In the genomic region with DNA sequence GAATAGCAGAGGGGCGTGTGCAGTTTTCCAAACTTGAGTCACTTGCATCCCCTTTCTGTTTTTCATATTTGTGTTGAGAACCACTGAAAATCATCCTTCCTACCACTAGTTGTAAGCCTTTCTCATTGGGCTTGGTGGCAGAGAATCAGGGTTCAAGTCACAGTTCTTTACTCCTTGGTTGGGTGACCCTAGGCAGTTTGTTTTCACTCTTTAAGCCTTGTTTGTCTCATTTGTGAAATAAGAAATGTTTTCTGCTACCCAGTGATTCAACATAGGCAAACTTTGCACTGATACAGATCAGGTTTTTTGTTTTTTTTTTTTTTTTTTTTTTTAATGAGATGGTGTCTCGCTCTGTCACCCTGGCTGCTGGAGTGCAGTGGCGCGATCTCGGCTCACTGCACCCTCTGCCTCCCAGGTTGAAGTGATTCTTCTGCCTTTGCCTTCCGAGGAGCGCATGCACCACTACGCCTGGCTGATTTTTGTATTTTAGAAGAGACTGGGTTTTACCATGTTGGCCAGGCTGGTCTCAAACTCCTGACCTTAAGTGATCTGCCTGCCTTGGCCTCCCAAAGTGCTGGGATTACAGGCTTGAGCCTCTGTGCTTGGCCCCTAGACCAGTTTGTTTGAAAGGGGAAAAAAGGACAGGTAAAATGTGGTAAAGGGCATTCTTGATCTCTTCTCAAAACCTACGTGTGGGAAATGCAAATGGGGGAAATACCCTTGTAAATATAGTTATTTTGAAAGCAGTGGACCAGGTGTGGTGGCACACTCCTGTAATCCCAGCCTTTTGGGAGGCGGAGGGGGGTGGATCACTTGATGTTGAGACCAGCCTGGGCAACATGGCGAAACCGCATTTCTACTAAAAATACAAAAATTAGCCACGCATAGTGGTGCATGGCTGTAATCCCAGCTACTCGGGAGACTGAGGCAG, we compare ENCODE assay signal across 8 cellular contexts. TPM values are rescaled to one million over a fixed set of nuclear protein-coding genes. Genes with fewer than 3 reads are reported as not detected.
DNase-seq lines count a peak whose midpoint lies in the region; ATAC-seq, FAIRE-seq and TF ChIP-seq lines count a peak whose summit lies in the region.

No MANE protein-coding gene starts in this region.

- H3K27me3 ChIP-seq in heart left ventricle (no peaks in the 10 kb centered on the region), adipocyte (replicated peaks; ENCODE audit: control insufficient read depth, insufficient read depth, low read length) (no peaks in the 10 kb centered on the region), left lung (no peaks in the 10 kb centered on the region), upper lobe of right lung (no peaks in the 10 kb centered on the region)

- H3K27ac ChIP-seq in heart left ventricle (peak overlapping the region in 11 of 12 donors; percentile 8 to 99 (median 57)), left lung (no peak overlapping the region), upper lobe of right lung (no peak overlapping the region)

- intact Hi-C loops in heart left ventricle (cut with DNase I) (loop anchor here in 8 of 10 donors (2.0 to 10.0 kb wide), 7 partner anchors 18 to 80 kb away; no protein-coding TSS in a partner anchor), cardiac septum (cut with DNase I) (no loop called here), left lung (cut with DNase I) (no loop called here), upper lobe of right lung (cut with DNase I) (loop anchor here (10.0 kb wide), 1 partner anchor 54 kb away; no protein-coding TSS in a partner anchor)

- peak overlapping the region; percentile 98 for H3K9ac ChIP-seq in adipocyte (ENCODE audit: low read length)

- H3K4me3 ChIP-seq in heart left ventricle (peak overlapping the region in 10 of 12 donors; percentile 78 to 98 (median 91)), adipocyte (ENCODE audit: low read length) (peak overlapping the region; percentile 99), left lung (peak overlapping the region; percentile 80 to 87), upper lobe of right lung (peak overlapping the region; percentile 82)

- TF ChIP-seq CTCF in heart left ventricle (IDR thresholded peaks at IDR 0.05) (no peak), left lung (IDR thresholded peaks at IDR 0.05) (no peak), upper lobe of right lung (IDR thresholded peaks at IDR 0.05) (no peak), D721Med (IDR thresholded peaks at IDR 0.05; ENCODE audit: insufficient read depth, missing control alignments) (no peak)

- ATAC-seq in heart left ventricle (no peak), left lung (no peak), upper lobe of right lung (no peak), HG03139 (IDR thresholded peaks at IDR 0.05; ENCODE audit: unreplicated experiment) (no peak)

- no peaks in the 10 kb centered on the region for H3K9me3 ChIP-seq in heart left ventricle
- H3K9me3 ChIP-seq in adipocyte (ENCODE audit: control insufficient read depth, low read length) = no peaks in the 10 kb centered on the region
- H3K9me3 ChIP-seq in left lung = no peaks in the 10 kb centered on the region
- no peaks in the 10 kb centered on the region for H3K9me3 ChIP-seq in upper lobe of right lung

- no peak for FAIRE-seq in D721Med (lab: Jason Lieb, UNC)

- 58 to 66% (median 64%) methylated on average over 14 of the region's 14 CpGs for WGBS in heart left ventricle, 4 donors

- no peak for DNase-seq in heart left ventricle
- no peak for DNase-seq in cardiac septum (ENCODE audit: low spot score)
- no peak for DNase-seq in adipocyte (ENCODE audit: low read depth)
- DNase-seq in left lung = no peak
- DNase-seq in upper lobe of right lung = no peak
- no peak for DNase-seq in activated gamma-delta T cell treated with Interleukin-2 at 50 U/mL for 16 hours
- DNase-seq in D721Med (ENCODE audit: insufficient read length, low spot score) = no peak

- H3K36me3 ChIP-seq in heart left ventricle (peaks cover 0 to 4% (median 0%) of the 10 kb centered on the region in 9 donors), adipocyte (ENCODE audit: control insufficient read depth, insufficient read depth, low read length, severe bottlenecking) (no peaks in the 10 kb centered on the region), left lung (peaks cover 0 to 5% of the 10 kb centered on the region in 2 donors), upper lobe of right lung (peaks cover 3% of the 10 kb centered on the region)

- H3K4me1 ChIP-seq in heart left ventricle = peaks cover 4 to 86% (median 61%) of the 10 kb centered on the region in 12 donors
- peaks cover 46% of the 10 kb centered on the region for H3K4me1 ChIP-seq in adipocyte (ENCODE audit: control insufficient read depth, insufficient read depth, low read length)
- peaks cover 14 to 76% of the 10 kb centered on the region in 2 donors for H3K4me1 ChIP-seq in left lung
- peaks cover 30% of the 10 kb centered on the region for H3K4me1 ChIP-seq in upper lobe of right lung

- no peak for TF ChIP-seq POLR2A in heart left ventricle (IDR thresholded peaks at IDR 0.05)

RNA-seq across cellular contexts. Expression of gene CLIC4, which starts 3.2 kb away (rescaled TPM):
- total RNA-seq in heart left ventricle (100 to 1,000 TPM; 280 to 917 (median 387) TPM), cardiac septum (316 TPM), left lung (100 to 1,000 TPM; 158 to 197 TPM), upper lobe of right lung (200 TPM)
- polyA plus RNA-seq in heart left ventricle = 100 to 1,000 TPM; 111 to 726 TPM

Comparison
In these comparisons a context has a peak if more than half of its experiments do, and no peak if none do; other contexts are left out.
1. intact Hi-C loops: an anchor here in heart left ventricle (2.0 to 10.0 kb wide) and upper lobe of right lung (10.0 kb wide); none called in cardiac septum and left lung.
2. H3K27ac ChIP-seq: peak in heart left ventricle (11 of 12); none in left lung (0 of 2) and upper lobe of right lung (single experiment).
3. Peak in every context shown above with its lines, with median percentiles within 50 percentile points of each other: H3K4me3 ChIP-seq.